14 cellular contexts compared by ENCODE assay signal in genomic region chr9:106482733-106483132, GRCh38.
DNase-seq lines count a peak whose midpoint lies in the region; ATAC-seq, FAIRE-seq and TF ChIP-seq lines count a peak whose summit lies in the region.
"Had no signal": no experiment of that assay in that cellular context is flagged by ENCODE, and none has a peak within 500 bp of the region (broad histone marks: within the 10 kb centered on the region; RNA-seq: fewer than 3 reads in every experiment).

No MANE protein-coding gene starts in this region.

- CTCF ChIA-PET in PC-9 (lab: Charles Lee): no interaction called here

- H3K4me1 ChIP-seq in PC-9 (replicated peaks; ENCODE audit: insufficient read depth) (peaks cover 8% of the 10 kb centered on the region), hepatocyte (ENCODE audit: insufficient read depth) (peaks cover 8% of the 10 kb centered on the region)
- H3K4me1 ChIP-seq: ascending aorta had no signal

- no peaks in the 10 kb centered on the region for H3F3A ChIP-seq in PC-9 (ENCODE audit: insufficient read depth, low read depth)

- H4K20me1 ChIP-seq in PC-9 (ENCODE audit: insufficient read depth): no peaks in the 10 kb centered on the region
- H4K20me1 ChIP-seq in hepatocyte (ENCODE audit: insufficient read depth, poor library complexity, severe bottlenecking): no peaks in the 10 kb centered on the region

- H3K36me3 ChIP-seq in PC-9 (ENCODE audit: low read depth): no peaks in the 10 kb centered on the region
- no peaks in the 10 kb centered on the region for H3K36me3 ChIP-seq in kidney epithelial cell (ENCODE audit: control insufficient read depth, insufficient read depth, low read length)
- H3K36me3 ChIP-seq in hepatocyte (replicated peaks; ENCODE audit: insufficient read depth, low read depth): no peaks in the 10 kb centered on the region
- H3K36me3 ChIP-seq: ascending aorta, ovary had no signal

- in situ Hi-C loops in ACHN (cut with HindIII; ENCODE audit: low pct_ligation_motif_present, low pct_unique_long_range_greater_than_20kb, low sequenced_read_pairs): no loop called here

- no peak for TF ChIP-seq POLR2A in H54 (IDR thresholded peaks at IDR 0.05; ENCODE audit: low read depth, low read length)

- ATAC-seq in HG02798 (IDR thresholded peaks at IDR 0.05; ENCODE audit: poor library complexity, unreplicated experiment): peak; percentile 52
- no peak for ATAC-seq in left colon

- no TSS peak for BruUV-seq in PC-9 (replicated peaks; lab: Mats Ljungman, UMichigan)

- H3K79me2 ChIP-seq in PC-9 (ENCODE audit: low read depth) (no peaks in the 10 kb centered on the region), hepatocyte (no peaks in the 10 kb centered on the region)

- POLR2A ChIA-PET in PC-9 (lab: Charles Lee; ENCODE audit: unreplicated experiment): no interaction called here

- no peaks in the 10 kb centered on the region for H3K27me3 ChIP-seq in PC-9 (ENCODE audit: insufficient read depth, low read depth)
- no peaks in the 10 kb centered on the region for H3K27me3 ChIP-seq in kidney epithelial cell (ENCODE audit: control insufficient read depth, insufficient read depth, low read length)
- no peaks in the 10 kb centered on the region for H3K27me3 ChIP-seq in hepatocyte
- H3K27me3 ChIP-seq: ascending aorta, ovary had no signal

- DNase-seq in GM12864 (ENCODE audit: low read depth) (peak; percentile 5), PC-9 (no peak), kidney epithelial cell (ENCODE audit: low read depth) (peak; percentile 32), ACHN (no peak), left colon (no peak), H54 (ENCODE audit: insufficient read length, low spot score) (no peak), hepatocyte (ENCODE audit: low spot score) (no peak)
- DNase-seq: activated T-cell treated with anti-CD3 and anti-CD28 coated beads for 4 hours, erythroblast, NCI-H1417 treated with DMSO at 0.1 percent for 48 hours, ovary had no signal

- H3K4me2 ChIP-seq in PC-9 (0 out of 2 replicates have a peak overlapping the region, but pooled peaks have one; percentile 15), hepatocyte (no peak overlapping the region)

- H3K9me2 ChIP-seq in PC-9 (ENCODE audit: insufficient read depth) (no peaks in the 10 kb centered on the region), hepatocyte (replicated peaks; ENCODE audit: insufficient read depth) (no peaks in the 10 kb centered on the region)

- H3K4me3 ChIP-seq in GM12864 (ENCODE audit: low read depth, low read length): no peak overlapping the region
- H3K4me3 ChIP-seq in PC-9: no peak overlapping the region
- no peak overlapping the region for H3K4me3 ChIP-seq in kidney epithelial cell (ENCODE audit: low read depth, low read length)
- H3K4me3 ChIP-seq in hepatocyte: no peak overlapping the region
- H3K4me3 ChIP-seq: ascending aorta, ovary had no signal

- TF ChIP-seq CTCF in GM12864 (IDR thresholded peaks at IDR 0.05; ENCODE audit: low read depth, low read length, missing control alignments) (no peak), PC-9 (conservative IDR thresholded peaks at IDR 0.05) (no peak), kidney epithelial cell (IDR thresholded peaks at IDR 0.05; ENCODE audit: insufficient read depth, low read length, poor library complexity, severe bottlenecking) (no peak), hepatocyte (IDR thresholded peaks at IDR 0.05; ENCODE audit: poor library complexity) (no peak)

- no peak for FAIRE-seq in H54 (lab: Jason Lieb, UNC)

- H2AFZ ChIP-seq in PC-9 (no peak overlapping the region; the same call in 1 of the 2 replicates), hepatocyte (no peak overlapping the region)

- intact Hi-C loops in PC-9 (cut with micrococcal nuclease; ENCODE audit: unreplicated experiment): no loop called here
- intact Hi-C loops in left colon (cut with DNase I, micrococcal nuclease): no loop called here

- H3K27ac ChIP-seq in PC-9 (0 out of 2 replicates have a peak overlapping the region, but pooled peaks have one; percentile 27), hepatocyte (no peak overlapping the region)
- H3K27ac ChIP-seq: ascending aorta, ovary, VCaP had no signal

- no peaks in the 10 kb centered on the region for H3K9me3 ChIP-seq in PC-9 (ENCODE audit: insufficient read depth, low read depth)
- no peaks in the 10 kb centered on the region for H3K9me3 ChIP-seq in hepatocyte (ENCODE audit: low read depth)
- H3K9me3 ChIP-seq: ascending aorta, ovary had no signal

Comparison
In these comparisons a context has a peak if more than half of its experiments do, and no peak if none do; other contexts are left out.
1. DNase-seq: peak in GM12864 (single experiment) and kidney epithelial cell (single experiment); none in PC-9 (0 of 2), ACHN (single experiment), left colon (0 of 2), H54 (single experiment) and hepatocyte (single experiment).